19 cellular contexts compared by ENCODE assay signal in the genomic region with DNA sequence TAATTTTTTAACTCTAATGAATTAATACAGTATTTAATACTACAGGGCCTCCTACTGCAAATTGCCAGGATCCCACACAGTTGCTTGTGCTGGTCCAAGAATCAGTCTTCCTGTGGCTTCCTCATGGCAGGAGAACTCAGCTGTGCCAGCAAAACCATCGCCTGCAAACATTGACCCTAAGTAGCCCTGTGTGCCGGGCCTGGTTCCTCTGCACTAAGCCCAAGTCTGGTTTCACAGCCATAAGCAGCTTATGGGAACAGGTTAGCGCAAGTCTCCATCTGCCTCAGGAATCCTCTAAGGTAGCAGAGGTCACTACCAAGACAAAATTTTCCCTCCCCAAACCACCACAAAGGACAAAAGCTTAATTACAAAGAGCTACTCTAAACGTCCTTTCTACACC.
"Had no signal": no experiment of that assay in that cellular context is flagged by ENCODE, and none has a peak within 500 bp of the region (broad histone marks: within the 10 kb centered on the region; RNA-seq: fewer than 3 reads in every experiment).

No MANE protein-coding gene starts in this region.

- FAIRE-seq: HepG2, RCC 7860 had no signal

- H3K27ac ChIP-seq: SJSA1, SK-N-MC had no signal

- H3K27me3 ChIP-seq: MG63, SJSA1 had no signal

- H3K36me3 ChIP-seq: MG63, SJSA1 had no signal

- DNase-seq: IMR-90, Karpas-422, KG1, MG63, NCI-H1092, NCI-H1436, NCI-H187, NCI-H2029 treated with DMSO at 0.1 percent for 48 hours, NCI-H2171 treated with DMSO at 0.1 percent for 48 hours, NCI-H345, NCI-H510A treated with DMSO at 0.1 percent for 48 hours, NCI-H526, Right ventricle myocardium superior, RPMI8226, SIG-M5 had no signal

- H3K4me1 ChIP-seq: SJSA1 had no signal

- H3K9me3 ChIP-seq: MG63, SJSA1 had no signal

- ATAC-seq: HepG2 had no signal

- H3K4me3 ChIP-seq: MG63, SJSA1, SK-N-MC had no signal
